Comparison of ENCODE assay signal across 24 cellular contexts in the genomic region with DNA sequence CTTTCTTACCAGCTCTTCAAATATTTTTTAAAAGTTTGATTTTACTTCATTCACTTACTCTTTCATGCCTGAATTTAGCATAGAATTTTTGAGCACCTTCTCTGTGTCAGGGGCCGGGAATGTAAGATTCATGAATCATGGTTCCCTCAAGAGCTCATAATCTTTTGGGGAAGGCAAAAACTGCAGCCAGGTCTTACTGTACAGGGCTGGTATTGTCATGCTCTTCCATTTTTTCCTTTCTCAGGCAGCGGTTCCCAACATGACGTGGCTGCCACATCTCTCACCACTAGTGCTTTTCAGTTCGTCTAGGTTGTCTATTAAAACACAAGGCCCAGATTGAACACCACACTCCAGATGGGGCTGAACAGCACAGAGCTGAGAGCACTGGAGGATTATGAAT.
"Had no signal": no experiment of that assay in that cellular context is flagged by ENCODE, and none has a peak within 500 bp of the region (broad histone marks: within the 10 kb centered on the region; RNA-seq: fewer than 3 reads in every experiment).

No MANE protein-coding gene starts in this region.

- H3K4me1 ChIP-seq: foreskin keratinocyte, lower lobe of right lung, pancreas, stomach had no signal

- H3K79me2 ChIP-seq: hepatocyte had no signal

- H3K36me3 Mint-ChIP-seq: type B pancreatic cell had no signal

- H3K4me3 Mint-ChIP-seq: natural killer cell treated with Interleukin-12 subunit alpha and Interleukin-12 subunit beta and Interleukin-15 and Interleukin-18, amount 100 ng/mL, for 72 hours; neural crest cell; stimulated activated effector memory CD8-positive, alpha-beta T cell treated with anti-CD3 and anti-CD28 coated beads, Interleukin-12 subunit alpha, Interleukin-12 subunit beta, amount 100 ng/mL, for 72 hours; type B pancreatic cell had no signal

- H3K4me2 ChIP-seq: hepatocyte, smooth muscle cell had no signal

- ATAC-seq: foreskin keratinocyte; gastroesophageal sphincter; heart left ventricle; lower lobe of right lung; natural killer cell treated with Interleukin-12 subunit alpha and Interleukin-12 subunit beta and Interleukin-15 and Interleukin-18, amount 100 ng/mL, for 72 hours; pancreas had no signal

- H3K27ac Mint-ChIP-seq: stimulated activated effector memory CD8-positive, alpha-beta T cell treated with anti-CD3 and anti-CD28 coated beads, Interleukin-12 subunit alpha, Interleukin-12 subunit beta, amount 100 ng/mL, for 72 hours; type B pancreatic cell had no signal

- H3K27me3 ChIP-seq: heart left ventricle, hepatocyte, pancreas, testis, tibial artery had no signal

- H2AFZ ChIP-seq: hepatocyte had no signal

- H3K4me1 Mint-ChIP-seq: neural crest cell; stimulated activated effector memory CD8-positive, alpha-beta T cell treated with anti-CD3 and anti-CD28 coated beads, Interleukin-12 subunit alpha, Interleukin-12 subunit beta, amount 100 ng/mL, for 72 hours had no signal

- H3K36me3 ChIP-seq: gastroesophageal sphincter, heart left ventricle, left ventricle myocardium inferior, lower lobe of right lung, neutrophil, pancreas, stomach, tibial artery had no signal

- H3K9me3 ChIP-seq: heart left ventricle, left ventricle myocardium inferior, lower lobe of right lung, neutrophil, pancreas, stomach, testis, tibial artery had no signal

- DNase-seq: cerebellar nuclear complex; cortex of kidney; foreskin keratinocyte; heart left ventricle; kidney; left ventricle myocardium inferior; lower lobe of right lung; pancreas; retina; stimulated activated CD4-positive, alpha-beta T cell treated with anti-CD3 and anti-CD28 coated beads, Interleukin-2, amount 100 ng/mL, for 24 hours; stimulated activated CD4-positive, alpha-beta T cell treated with anti-CD3 and anti-CD28 coated beads, Interleukin-4, amount 100 ng/mL, for 24 hours; stimulated activated naive CD4-positive, alpha-beta T cell treated with Interleukin-2 at 50 U/mL for 16 hours; stomach; substantia nigra; tibial artery had no signal

- H3K27ac ChIP-seq: foreskin keratinocyte, gastroesophageal sphincter, hepatocyte, left ventricle myocardium inferior, lower lobe of right lung, neutrophil, pancreas, stomach had no signal

- H3K4me3 ChIP-seq: gastroesophageal sphincter, heart left ventricle, hepatocyte, left ventricle myocardium inferior, lower lobe of right lung, pancreas, smooth muscle cell, stomach, testis, tibial artery had no signal
